Comparison of ENCODE assay signal across 23 cellular contexts in the genomic region with DNA sequence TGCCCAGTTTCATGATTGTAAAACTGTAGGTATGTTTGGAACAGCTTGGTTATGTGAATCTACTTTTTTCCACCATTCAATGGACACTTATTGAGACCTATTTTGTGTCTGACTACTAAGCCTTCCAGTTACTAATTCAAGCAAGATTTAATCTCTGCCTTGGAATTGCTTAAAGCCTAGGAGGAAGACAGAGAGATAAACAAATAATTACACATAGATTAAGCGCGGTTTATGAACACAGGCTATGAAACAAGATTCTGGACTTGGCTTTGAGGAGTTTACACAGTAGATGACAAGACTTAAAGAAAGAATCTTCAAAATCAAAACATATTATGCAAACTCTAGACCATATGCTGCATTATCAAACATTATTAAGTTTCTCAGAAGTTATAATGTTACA.
"Had no signal": no experiment of that assay in that cellular context is flagged by ENCODE, and none has a peak within 500 bp of the region (broad histone marks: within the 10 kb centered on the region; RNA-seq: fewer than 3 reads in every experiment).

No MANE protein-coding gene starts in this region.

- H3K36me3 ChIP-seq: gastroesophageal sphincter, heart left ventricle, left lung, neural progenitor cell, right lobe of liver, thoracic aorta, tibial nerve, upper lobe of left lung, uterus had no signal

- H3K27ac ChIP-seq: epithelial cell of prostate, foreskin keratinocyte, gastroesophageal sphincter, heart left ventricle, hepatocyte, left lung, neural progenitor cell, parathyroid adenoma, right lobe of liver, thoracic aorta, tibial nerve, upper lobe of left lung, uterus had no signal

- H3K4me3 ChIP-seq: dorsolateral prefrontal cortex, gastroesophageal sphincter, heart left ventricle, hepatocyte, left lung, neural progenitor cell, right lobe of liver, thoracic aorta, tibial nerve, upper lobe of left lung, uterus had no signal

- DNase-seq: effector CD4-positive, alpha-beta T cell; foreskin keratinocyte; heart left ventricle; left cardiac atrium; left lung; midbrain; naive thymus-derived CD4-positive, alpha-beta T cell; right lobe of liver; small intestine; stimulated activated CD4-positive, alpha-beta T cell treated with anti-CD3 and anti-CD28 coated beads, Interleukin-15, amount 100 ng/mL, for 24 hours; stimulated activated CD4-positive, alpha-beta T cell treated with anti-CD3 and anti-CD28 coated beads, Interleukin-2, amount 100 ng/mL, for 48 hours; stimulated activated naive B cell treated with anti-CD40 and anti-IgM and Interleukin-4, amounts not matched to agents 10 μg/mL and 1 μg/mL and 100 μg/mL, for 72 hours; upper lobe of left lung; uterus had no signal

- H3K79me2 ChIP-seq: hepatocyte, parathyroid adenoma had no signal

- ATAC-seq: esophagus mucosa; foreskin keratinocyte; gastroesophageal sphincter; heart left ventricle; left cardiac atrium; left lung; naive thymus-derived CD4-positive, alpha-beta T cell; right lobe of liver; stimulated activated naive B cell treated with anti-CD40 and anti-IgM and Interleukin-4, amounts not matched to agents 10 μg/mL and 1 μg/mL and 100 μg/mL, for 72 hours had no signal

- H3K4me1 ChIP-seq: foreskin keratinocyte, gastroesophageal sphincter, heart left ventricle, left lung, parathyroid adenoma, right lobe of liver, tibial nerve, upper lobe of left lung, uterus had no signal

- H3K27me3 ChIP-seq: dorsolateral prefrontal cortex, foreskin keratinocyte, gastroesophageal sphincter, heart left ventricle, hepatocyte, left lung, neural progenitor cell, right lobe of liver, tibial nerve, upper lobe of left lung, uterus had no signal

- H2AFZ ChIP-seq: hepatocyte, neural progenitor cell, parathyroid adenoma had no signal

- H3K9me3 ChIP-seq: gastroesophageal sphincter, left lung, right lobe of liver, thoracic aorta, tibial nerve, upper lobe of left lung, uterus had no signal

- H3K9ac ChIP-seq: neural progenitor cell, parathyroid adenoma had no signal

- H3K4me2 ChIP-seq: hepatocyte, neural progenitor cell had no signal
